Comparison of ENCODE assay signal across 6 cellular contexts in genomic region chr18:32267463-32267862, GRCh38.
"Had no signal": no experiment of that assay in that cellular context is flagged by ENCODE, and none has a peak within 500 bp of the region (broad histone marks: within the 10 kb centered on the region; RNA-seq: fewer than 3 reads in every experiment).

No MANE protein-coding gene starts in this region.

- H2AFZ ChIP-seq: GM23338 had no signal

- H3K9me3 Mint-ChIP-seq: GM23338, H9, IgD-negative memory B cell had no signal

- H3K4me3 Mint-ChIP-seq: GM23338, H9, IgD-negative memory B cell had no signal

- H3K4me3 ChIP-seq: GM23338 had no signal

- H3K27ac Mint-ChIP-seq: GM23338, IgD-negative memory B cell had no signal

- H3K4me2 ChIP-seq: GM23338 had no signal

- H3K36me3 Mint-ChIP-seq: IgD-negative memory B cell had no signal

- DNase-seq: H9, HCEC 1CT had no signal

- ATAC-seq: GM23338, HepG2 had no signal

- H3K27ac ChIP-seq: HL-60 had no signal

- H3K4me1 Mint-ChIP-seq: IgD-negative memory B cell had no signal
